ENCODE assay signal across 17 cellular contexts in genomic region chr1:1671365-1672119, GRCh38.
"Had no signal": no experiment of that assay in that cellular context is flagged by ENCODE, and none has a peak within 500 bp of the region (broad histone marks: within the 10 kb centered on the region; RNA-seq: fewer than 3 reads in every experiment).

No MANE protein-coding gene starts in this region.

- ATAC-seq: activated CD4-positive, CD25-positive, alpha-beta regulatory T cell treated with anti-CD3 and anti-CD28 coated beads, Interleukin-2, amount 50 U/mL, for 24 hours; activated naive CD8-positive, alpha-beta T cell treated with anti-CD3 and anti-CD28 coated beads, Interleukin-2, amount 50 U/mL, for 24 hours; foreskin keratinocyte had no signal

- H3K9me3 Mint-ChIP-seq: activated naive CD8-positive, alpha-beta T cell treated with anti-CD3 and anti-CD28 coated beads, Interleukin-2, amount 50 U/mL, for 24 hours; stimulated activated naive CD8-positive, alpha-beta T cell treated with anti-CD3 and anti-CD28 coated beads, Interleukin-15, Interleukin-2, amounts not matched to agents 100 ng/mL and 50 ng/mL, for 24 hours; T-helper 2 cell treated with Interferon-gamma antibody and Interleukin-4, amounts not matched to agents 5 μg/mL and 100 μg/mL, for 36 hours had no signal

- H3K4me3 Mint-ChIP-seq: activated naive CD8-positive, alpha-beta T cell treated with anti-CD3 and anti-CD28 coated beads, Interleukin-2, amount 50 U/mL, for 24 hours; stimulated activated naive CD8-positive, alpha-beta T cell treated with anti-CD3 and anti-CD28 coated beads, Interleukin-15, Interleukin-2, amounts not matched to agents 100 ng/mL and 50 ng/mL, for 24 hours; T-helper 2 cell treated with Interferon-gamma antibody and Interleukin-4, amounts not matched to agents 5 μg/mL and 100 μg/mL, for 36 hours had no signal

- H3K27me3 Mint-ChIP-seq: activated naive CD8-positive, alpha-beta T cell treated with anti-CD3 and anti-CD28 coated beads, Interleukin-2, amount 50 U/mL, for 24 hours; progenitor cell of endocrine pancreas; stimulated activated naive CD8-positive, alpha-beta T cell treated with anti-CD3 and anti-CD28 coated beads, Interleukin-15, Interleukin-2, amounts not matched to agents 100 ng/mL and 50 ng/mL, for 24 hours had no signal

- H3K27ac Mint-ChIP-seq: activated naive CD8-positive, alpha-beta T cell treated with anti-CD3 and anti-CD28 coated beads, Interleukin-2, amount 50 U/mL, for 24 hours; progenitor cell of endocrine pancreas; T-helper 2 cell treated with Interferon-gamma antibody and Interleukin-4, amounts not matched to agents 5 μg/mL and 100 μg/mL, for 36 hours had no signal

- DNase-seq: activated CD4-positive, alpha-beta T cell treated with anti-CD3 and anti-CD28 coated beads, Interleukin-2, amount 50 U/mL, for 48 hours; activated CD8-positive, alpha-beta memory T cell treated with anti-CD3 and anti-CD28 coated beads, Interleukin-2, amount 50 U/mL, for 4 hours; activated naive CD8-positive, alpha-beta T cell treated with anti-CD3 and anti-CD28 coated beads, Interleukin-2, amount 50 U/mL, for 24 hours; colonic mucosa; foreskin keratinocyte; heart right ventricle; islet precursor cell; midbrain; stimulated activated CD4-positive, alpha-beta T cell treated with anti-CD3 and anti-CD28 coated beads, Interleukin-4, amount 100 ng/mL, for 1 hour; stimulated activated CD8-positive, alpha-beta memory T cell treated with anti-CD3 and anti-CD28 coated beads, Interleukin-4, amount 100 ng/mL, for 48 hours had no signal

- H3K4me3 ChIP-seq: colonic mucosa, heart right ventricle, thoracic aorta had no signal

- FAIRE-seq: urothelium cell line had no signal

- H3K27me3 ChIP-seq: colonic mucosa, foreskin keratinocyte, heart right ventricle, neutrophil had no signal
